Comparison of ENCODE assay signal across 15 cellular contexts in the genomic region with DNA sequence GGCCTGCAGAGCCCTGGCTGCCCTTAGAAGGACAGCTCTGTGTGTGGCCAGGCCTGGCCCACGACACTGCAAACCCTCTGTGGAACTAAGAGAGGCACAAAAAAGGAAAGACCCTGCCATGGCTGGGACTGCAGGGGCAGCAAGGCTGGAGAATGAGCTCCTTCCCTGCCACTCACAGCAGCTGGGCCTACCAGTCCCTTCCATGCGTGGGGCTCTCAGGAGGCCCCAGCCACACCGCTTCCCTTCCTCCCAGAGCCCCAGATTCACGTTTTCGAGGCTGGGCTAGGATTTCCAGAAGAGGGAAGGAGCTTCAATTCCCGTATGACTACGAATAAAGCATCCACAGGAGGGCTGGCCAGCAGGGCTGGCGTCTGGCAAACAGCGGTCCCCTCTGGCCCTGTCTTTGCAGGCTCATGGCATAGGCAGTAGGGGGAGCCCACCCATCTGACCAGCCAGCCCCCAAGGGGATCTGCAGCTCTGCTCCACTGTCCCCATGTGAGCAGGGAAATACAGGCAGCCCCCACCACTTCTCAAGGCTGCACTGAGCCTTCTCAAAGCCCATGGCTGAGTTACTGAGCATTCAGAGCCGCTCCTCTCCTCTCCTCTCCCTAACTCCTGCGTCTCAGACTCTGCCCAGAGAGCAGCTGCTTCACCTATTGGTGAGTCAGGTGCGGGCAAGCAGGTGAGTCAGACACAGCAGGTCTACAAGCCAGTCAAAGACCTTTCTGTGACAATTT. TPM values are rescaled to one million over a fixed set of nuclear protein-coding genes. Genes with fewer than 3 reads are reported as not detected.
DNase-seq lines count a peak whose midpoint lies in the region; ATAC-seq and TF ChIP-seq lines count a peak whose summit lies in the region.
"Had no signal": no experiment of that assay in that cellular context is flagged by ENCODE, and none has a peak within 500 bp of the region (broad histone marks: within the 10 kb centered on the region; RNA-seq: fewer than 3 reads in every experiment).

No MANE protein-coding gene starts in this region.

- peaks cover 10% of the 10 kb centered on the region for H3K9me3 Mint-ChIP-seq in progenitor cell of endocrine pancreas (ENCODE audit: low read depth)
- H3K9me3 Mint-ChIP-seq: T-helper 1 cell treated with Interleukin-12 subunit alpha and Interleukin-12 subunit beta and Interleukin-4 antibody, amounts not matched to agents 30 μg/mL and 1 μg/mL, for 36 hours had no signal

- peaks cover 26% of the 10 kb centered on the region for H3K36me3 Mint-ChIP-seq in progenitor cell of endocrine pancreas (ENCODE audit: insufficient read depth)
- H3K36me3 Mint-ChIP-seq: activated naive CD8-positive, alpha-beta T cell treated with anti-CD3 and anti-CD28 coated beads, Interleukin-2, amount 10 ng/mL, durations not matched to agents 7 days and 5 days had no signal

- H3K4me3 ChIP-seq in H7 (ENCODE audit: insufficient read depth, low read depth, low read length) (no peak overlapping the region), astrocyte of the cerebellum (ENCODE audit: low read depth, low read length) (peak overlapping the region; percentile 1), right cardiac atrium (ENCODE audit: low read length) (no peak overlapping the region)
- H3K4me3 ChIP-seq: esophagus muscularis mucosa, lung, right lobe of liver had no signal

- ATAC-seq in right cardiac atrium = peak; percentile 47 to 70

- H3K36me3 ChIP-seq in H7 (replicated peaks; ENCODE audit: control insufficient read depth, insufficient read depth, low read length) = no peaks in the 10 kb centered on the region
- H3K36me3 ChIP-seq: esophagus muscularis mucosa, right lobe of liver had no signal

- H3K27me3 ChIP-seq in H7 (ENCODE audit: control insufficient read depth, insufficient read depth, low read length) (no peaks in the 10 kb centered on the region), right cardiac atrium (ENCODE audit: control insufficient read depth, insufficient read depth) (no peaks in the 10 kb centered on the region)
- H3K27me3 ChIP-seq: esophagus muscularis mucosa, right lobe of liver had no signal

- WGBS in right cardiac atrium = 84% methylated on average over 12 of the region's 12 CpGs

- peak overlapping the region; percentile 25 for H3K27ac ChIP-seq in right cardiac atrium (ENCODE audit: low read length)
- H3K27ac ChIP-seq: esophagus muscularis mucosa, right lobe of liver had no signal

- DNase-seq in H7 (peak; percentile 89), astrocyte of the cerebellum (ENCODE audit: low read depth) (no peak), right cardiac atrium (peak in 1 of 3 donors; percentile 65), progenitor cell of endocrine pancreas (ENCODE audit: low spot score, unreplicated experiment) (no peak), SW 1271 (lab: John Stamatoyannopoulos, UW) (no peak), NCI-H748 (lab: John Stamatoyannopoulos, UW; ENCODE audit: unreplicated experiment) (no peak), SIG-M5 (lab: John Stamatoyannopoulos, UW) (no peak)
- no peak for DNase-seq in stimulated activated CD4-positive, alpha-beta T cell treated with anti-CD3 and anti-CD28 coated beads, Interleukin-1b, Interleukin-23, amount 100 ng/mL, for 48 hours
- DNase-seq: activated CD8-positive, alpha-beta memory T cell treated with anti-CD3 and anti-CD28 coated beads for 24 hours; activated naive CD8-positive, alpha-beta T cell treated with anti-CD3 and anti-CD28 coated beads, Interleukin-2, amount 10 ng/mL, durations not matched to agents 7 days and 5 days; NCI-H774; right lobe of liver had no signal

- in situ Hi-C loops in astrocyte of the cerebellum (cut with HindIII; ENCODE audit: low sequenced_read_pairs) = no loop called here

- no peaks in the 10 kb centered on the region for H3K27me3 Mint-ChIP-seq in progenitor cell of endocrine pancreas
- H3K27me3 Mint-ChIP-seq: activated naive CD8-positive, alpha-beta T cell treated with anti-CD3 and anti-CD28 coated beads, Interleukin-2, amount 10 ng/mL, durations not matched to agents 7 days and 5 days had no signal

- no peaks in the 10 kb centered on the region for H3K9me3 ChIP-seq in right cardiac atrium (ENCODE audit: control insufficient read depth, low read length)
- H3K9me3 ChIP-seq: esophagus muscularis mucosa, right lobe of liver had no signal

- H3K4me1 Mint-ChIP-seq in progenitor cell of endocrine pancreas (ENCODE audit: low read depth) = peaks cover 30% of the 10 kb centered on the region

- H3K4me1 ChIP-seq in right cardiac atrium (ENCODE audit: control insufficient read depth, insufficient read depth, low read length) = peaks cover 7% of the 10 kb centered on the region

- TF ChIP-seq CTCF in astrocyte of the cerebellum (IDR thresholded peaks at IDR 0.05; ENCODE audit: low read depth, low read length, missing control alignments) (peak; percentile 28), progenitor cell of endocrine pancreas (IDR thresholded peaks at IDR 0.05; ENCODE audit: unreplicated experiment) (no peak)

- intact Hi-C loops in right cardiac atrium (cut with DNase I) = no loop called here

- H3K27ac Mint-ChIP-seq in progenitor cell of endocrine pancreas = peak overlapping the region; percentile 55
- H3K27ac Mint-ChIP-seq: activated naive CD8-positive, alpha-beta T cell treated with anti-CD3 and anti-CD28 coated beads, Interleukin-2, amount 10 ng/mL, durations not matched to agents 7 days and 5 days; T-helper 1 cell treated with Interleukin-12 subunit alpha and Interleukin-12 subunit beta and Interleukin-4 antibody, amounts not matched to agents 30 μg/mL and 1 μg/mL, for 36 hours had no signal

- H3K4me3 Mint-ChIP-seq in progenitor cell of endocrine pancreas (ENCODE audit: low read depth) = no peak overlapping the region
- H3K4me3 Mint-ChIP-seq: activated naive CD8-positive, alpha-beta T cell treated with anti-CD3 and anti-CD28 coated beads, Interleukin-2, amount 10 ng/mL, durations not matched to agents 7 days and 5 days; T-helper 1 cell treated with Interleukin-12 subunit alpha and Interleukin-12 subunit beta and Interleukin-4 antibody, amounts not matched to agents 30 μg/mL and 1 μg/mL, for 36 hours had no signal

RNA-seq across cellular contexts. Expression of gene NINL, which starts 53.1 kb away (rescaled TPM):
- 33.7 and 42.6 TPM in 2 replicates for total RNA-seq in H7 (2014; rRNA removed; shearing (Covaris generic))
- total RNA-seq in right cardiac atrium (1 to 10 TPM; 3.4 to 7.6 (median 5.5) TPM), progenitor cell of endocrine pancreas (114 and 125 TPM in 2 replicates)
- polyA plus RNA-seq in right cardiac atrium = 6.1 TPM
